10 cellular contexts compared by ENCODE assay signal in genomic region chr12:10365716-10366433, GRCh38. TPM values are rescaled to one million over a fixed set of nuclear protein-coding genes. Genes with fewer than 3 reads are reported as not detected.
A peak's percentile ranks its signal among the peaks of the same experiment; 100 is the strongest.
DNase-seq lines count a peak whose midpoint lies in the region; ATAC-seq, FAIRE-seq and TF ChIP-seq lines count a peak whose summit lies in the region.
"Had no signal": no experiment of that assay in that cellular context is flagged by ENCODE, and none has a peak within 500 bp of the region (broad histone marks: within the 10 kb centered on the region; RNA-seq: fewer than 3 reads in every experiment).

No MANE protein-coding gene starts in this region.

- H3K4me2 ChIP-seq in K562 (ENCODE audit: insufficient read depth, low read length) = peak overlapping the region; percentile 97

- no peaks in the 10 kb centered on the region for H3K27me3 ChIP-seq in HUES48 (ENCODE audit: control insufficient read depth, insufficient read depth, low read length)
- H3K27me3 ChIP-seq in K562 (ENCODE audit: control insufficient read depth in 2 of 2, insufficient read depth in 2 of 2, low read length in 2 of 2) = no peaks in the 10 kb centered on the region

- H3K4me3 ChIP-seq in HUES48 (ENCODE audit: low read depth, low read length) = peak overlapping the region; percentile 63
- H3K4me3 ChIP-seq in K562 = peak overlapping the region; percentile 65
- H3K4me3 ChIP-seq in mesodermal cell (ENCODE audit: extremely low read depth, insufficient read depth, low read length, poor library complexity, severe bottlenecking) = peak overlapping the region; percentile 27

- H3K79me2 ChIP-seq in K562 (ENCODE audit: control insufficient read depth, insufficient read depth, low read length) = peaks cover 31% of the 10 kb centered on the region

- H3K4me3 Mint-ChIP-seq in activated naive CD8-positive, alpha-beta T cell treated with anti-CD3 and anti-CD28 coated beads for 36 hours = no peak overlapping the region
- H3K4me3 Mint-ChIP-seq: activated naive CD8-positive, alpha-beta T cell treated with anti-CD3 and anti-CD28 coated beads, Interleukin-2, amount 10 ng/mL, durations not matched to agents 7 days and 5 days had no signal

- TF ChIP-seq CTCF in K562 (IDR thresholded peaks at IDR 0.05 in 2 of 3, conservative IDR thresholded peaks at IDR 0.05 in 1 of 3; ENCODE audit: insufficient read depth in 2 of 3, low read depth in 1 of 3, low read length in 3 of 3) = peak; percentile 22 to 48 (median 47); a peak in 5 of 6 replicates

- 6% methylated on average over 5 of the region's 5 CpGs for WGBS in K562 (ENCODE audit: insufficient coverage, low coverage, missing lambda C conversion rate)
- WGBS in mesodermal cell (ENCODE audit: insufficient coverage in 2 of 2), 2 experiments = 73 to 100% methylated on average over 1 to 2 of the region's 5 CpGs

- peak overlapping the region; percentile 65 for H3K27ac ChIP-seq in HUES48 (ENCODE audit: low read depth, low read length)
- H3K27ac ChIP-seq in K562 (ENCODE audit: extremely low read depth, low read depth, low read length) = peak overlapping the region; percentile 99
- no peak overlapping the region for H3K27ac ChIP-seq in mesodermal cell (ENCODE audit: low read depth, low read length, severe bottlenecking)

- H3K36me3 ChIP-seq in HUES48 (ENCODE audit: control insufficient read depth, insufficient read depth, low read length) (no peaks in the 10 kb centered on the region), K562 (ENCODE audit: control insufficient read depth, insufficient read depth, low read length) (no peaks in the 10 kb centered on the region; the same call in 1 of the 3 replicates), mesodermal cell (ENCODE audit: control insufficient read depth, insufficient read depth, low read length) (no peaks in the 10 kb centered on the region)

- H3K27me3 Mint-ChIP-seq in activated naive CD8-positive, alpha-beta T cell treated with anti-CD3 and anti-CD28 coated beads for 36 hours = no peaks in the 10 kb centered on the region
- H3K27me3 Mint-ChIP-seq: activated naive CD8-positive, alpha-beta T cell treated with anti-CD3 and anti-CD28 coated beads, Interleukin-2, amount 10 ng/mL, durations not matched to agents 7 days and 5 days had no signal

- in situ Hi-C loops in ACHN (cut with HindIII; ENCODE audit: low pct_ligation_motif_present, low pct_unique_long_range_greater_than_20kb, low sequenced_read_pairs) (no loop called here), K562 (cut with MboI) (no loop called here)

- H3K27ac Mint-ChIP-seq in activated naive CD8-positive, alpha-beta T cell treated with anti-CD3 and anti-CD28 coated beads for 36 hours = no peak overlapping the region
- H3K27ac Mint-ChIP-seq: activated naive CD8-positive, alpha-beta T cell treated with anti-CD3 and anti-CD28 coated beads, Interleukin-2, amount 10 ng/mL, durations not matched to agents 7 days and 5 days had no signal

- POLR2A ChIA-PET in K562 (lab: Yijun Ruan, JAX) = interaction anchor here (0.6 to 0.9 kb wide), 3 partner anchors 16 to 356 kb away, joined by 3 to 4 read pairs (median 3); no protein-coding TSS in a partner anchor

- TF ChIP-seq RAD21 in K562 (CRISPR knock-in tag; conservative IDR thresholded peaks at IDR 0.05 in 1 of 2, IDR thresholded peaks at IDR 0.05 in 1 of 2) = no peak; a peak in 1 of 4 replicates

- H3K9me3 ChIP-seq in HUES48 (ENCODE audit: control insufficient read depth, insufficient read depth, low read length) (0 out of 2 replicates have a peak, but pooled peaks cover 4% of the 10 kb centered on the region), K562 (replicated peaks; ENCODE audit: control insufficient read depth, insufficient read depth, low read depth, low read length) (peaks cover 6% of the 10 kb centered on the region), mesodermal cell (ENCODE audit: control insufficient read depth, low read length) (peaks cover 13% of the 10 kb centered on the region)

- H3K4me1 ChIP-seq in HUES48 (ENCODE audit: control insufficient read depth, insufficient read depth, low read length) = peaks cover 50% of the 10 kb centered on the region
- peaks cover 2 to 21% of the 10 kb centered on the region in 2 experiments; a peak in 4 of 5 replicates for H3K4me1 ChIP-seq in K562 (replicated peaks in 1 of 2; ENCODE audit: control insufficient read depth in 2 of 2, insufficient read depth in 2 of 2, low read length in 2 of 2)
- H3K4me1 ChIP-seq in mesodermal cell (ENCODE audit: control insufficient read depth, insufficient read depth, low read length, poor library complexity, severe bottlenecking) = peaks cover 25% of the 10 kb centered on the region

- peak; percentile 29 for FAIRE-seq in K562 (lab: Jason Lieb, UNC)

- no peak overlapping the region for H3K9ac ChIP-seq in HUES48 (ENCODE audit: low read depth, low read length)
- peak overlapping the region in 1 of 2 experiments; percentile 91; a peak in 2 of 4 replicates for H3K9ac ChIP-seq in K562 (ENCODE audit: insufficient read depth in 1 of 2, low read depth in 2 of 2, low read length in 2 of 2)

- TF ChIP-seq POLR2A in K562 (conservative IDR thresholded peaks at IDR 0.05) = no peak

- CTCF ChIA-PET in K562 (lab: Yijun Ruan, JAX; ENCODE audit: low intra/inter-chr PET ratio) = no interaction called here

- TF ChIP-seq EP300 in K562 (IDR thresholded peaks at IDR 0.05; ENCODE audit: low read length) = no peak

- no TSS peak for BruUV-seq in K562 (replicated peaks; lab: Mats Ljungman, UMichigan)

- H2AFZ ChIP-seq in K562 (ENCODE audit: low read depth, low read length) = peak overlapping the region; percentile 91

- H4K20me1 ChIP-seq in K562 (replicated peaks; ENCODE audit: control insufficient read depth, insufficient read depth, low read length) = no peaks in the 10 kb centered on the region

- H3K9me1 ChIP-seq in K562 (ENCODE audit: control insufficient read depth, insufficient read depth, low read length) = no peaks in the 10 kb centered on the region

- H3K36me3 Mint-ChIP-seq in activated naive CD8-positive, alpha-beta T cell treated with anti-CD3 and anti-CD28 coated beads for 36 hours = peaks cover 54% of the 10 kb centered on the region

- peak; percentile 50 for DNase-seq in ACHN
- peak in 2 of 4 experiments; percentile 10 to 64 for DNase-seq in K562 (ENCODE audit: extremely low read depth in 1 of 4, low spot score in 3 of 4)
- DNase-seq in NCI-H128 (lab: John Stamatoyannopoulos, UW; ENCODE audit: unreplicated experiment) = no peak
- no peak for DNase-seq in NCI-H526 treated with DMSO at 0.1 percent for 48 hours (lab: John Stamatoyannopoulos, UW)
- no peak for DNase-seq in activated naive CD8-positive, alpha-beta T cell treated with anti-CD3 and anti-CD28 coated beads for 36 hours
- DNase-seq in effector CD8-positive, alpha-beta T cell (lab: John Stamatoyannopoulos, UW) = no peak
- DNase-seq: activated naive CD8-positive, alpha-beta T cell treated with anti-CD3 and anti-CD28 coated beads, Interleukin-2, amount 10 ng/mL, durations not matched to agents 7 days and 5 days had no signal

- intact Hi-C loops in K562 (cut with micrococcal nuclease) = no loop called here

- H3K9me3 Mint-ChIP-seq in activated naive CD8-positive, alpha-beta T cell treated with anti-CD3 and anti-CD28 coated beads for 36 hours = peaks cover 13% of the 10 kb centered on the region
- H3K9me3 Mint-ChIP-seq: activated naive CD8-positive, alpha-beta T cell treated with anti-CD3 and anti-CD28 coated beads, Interleukin-2, amount 10 ng/mL, durations not matched to agents 7 days and 5 days had no signal

- ATAC-seq in K562 = peak; percentile 9; the same call in 1 of the 3 replicates

- peaks cover 42% of the 10 kb centered on the region for H3K4me1 Mint-ChIP-seq in activated naive CD8-positive, alpha-beta T cell treated with anti-CD3 and anti-CD28 coated beads for 36 hours

RNA-seq across cellular contexts. Expression of gene KLRK1, which starts 24.0 kb away (rescaled TPM):
- total RNA-seq in K562 (2011; cell fraction: chromatin; rRNA removed; ENCODE audit: low replicate concordance) = 0.21 TPM in 1 of 2 replicates, not detected in the other
- not detected in 2 replicates for total RNA-seq in K562 (2011; cell fraction: nucleolus; rRNA removed)
- not detected in 2 replicates for total RNA-seq in K562 (2011; cell fraction: nucleoplasm; rRNA removed)
- total RNA-seq in K562 (2014; rRNA removed) (not detected in 2 replicates), K562 (2014; rRNA removed; fragmentation: Illumina TruSeq; extraction: Trizol) (0.07 TPM in 1 of 2 replicates, not detected in the other), K562 (2015; rRNA removed; fragmentation: Illumina TruSeq; extraction: Trizol) (not detected in 2 replicates), K562 (2021) (0.09 TPM in 2 replicates)
- polyA plus RNA-seq in K562 (2011; rRNA removed) (0.06 and 0.11 TPM in 2 replicates), K562 (2014; fragmentation: Illumina TruSeq; extraction: Trizol) (0.09 TPM in 1 of 2 replicates, not detected in the other), K562 (2014; fragmentation: Nextera tagmentation; extraction: Ambion mirVana) (under 1 TPM; 0.03 to 0.04 TPM), K562 (2014; rRNA removed) (not detected in 2 replicates)
- polyA plus RNA-seq in K562 (2011; cell fraction: cytosol; rRNA removed) = 0.09 TPM in 1 of 2 replicates, not detected in the other
- 0.20 and 0.45 TPM in 2 replicates for polyA plus RNA-seq in K562 (2011; cell fraction: nucleus; rRNA removed)
- polyA plus RNA-seq in K562 (2012) = 0.05 and 0.10 TPM in 2 replicates
- not detected in 2 replicates for polyA minus RNA-seq in K562 (2011; rRNA and poly(A)+ RNA removed)
- polyA minus RNA-seq in K562 (2011; cell fraction: cytosol; rRNA and poly(A)+ RNA removed) = 2.0 TPM in 1 of 2 replicates, not detected in the other
- not detected in 2 replicates for polyA minus RNA-seq in K562 (2011; cell fraction: nucleus; rRNA and poly(A)+ RNA removed)
- 1.5 TPM for polyA plus RNA-seq in mesodermal cell (2013, experiment 1 of 2)
- polyA plus RNA-seq in mesodermal cell (2013, experiment 2 of 2) = 1.5 TPM
- 100 to 1,000 TPM; 112 to 114 TPM for total RNA-seq in activated naive CD8-positive, alpha-beta T cell treated with anti-CD3 and anti-CD28 coated beads for 36 hours

RNA-seq across cellular contexts. Expression of gene KLRC4, which starts 43.7 kb away (rescaled TPM):
- 0.58 and 1.4 TPM in 2 replicates for total RNA-seq in K562 (2011; cell fraction: chromatin; rRNA removed; ENCODE audit: low replicate concordance)
- not detected in 2 replicates for total RNA-seq in K562 (2011; cell fraction: nucleolus; rRNA removed)
- total RNA-seq in K562 (2011; cell fraction: nucleoplasm; rRNA removed) = 0.73 TPM in 1 of 2 replicates, not detected in the other
- total RNA-seq in K562 (2014; rRNA removed) (not detected in 2 replicates), K562 (2014; rRNA removed; fragmentation: Illumina TruSeq; extraction: Trizol) (not detected in 2 replicates), K562 (2015; rRNA removed; fragmentation: Illumina TruSeq; extraction: Trizol) (not detected in 2 replicates), K562 (2021) (not detected in 2 replicates)
- polyA plus RNA-seq in K562 (2011; rRNA removed) (0.17 and 0.34 TPM in 2 replicates), K562 (2014; fragmentation: Illumina TruSeq; extraction: Trizol) (not detected in 2 replicates), K562 (2014; fragmentation: Nextera tagmentation; extraction: Ambion mirVana) (not detected), K562 (2014; rRNA removed) (not detected in 2 replicates)
- polyA plus RNA-seq in K562 (2011; cell fraction: cytosol; rRNA removed) = not detected in 2 replicates
- polyA plus RNA-seq in K562 (2011; cell fraction: nucleus; rRNA removed) = 0.76 TPM in 1 of 2 replicates, not detected in the other
- not detected in 2 replicates for polyA plus RNA-seq in K562 (2012)
- 0.69 TPM in 1 of 2 replicates, not detected in the other for polyA minus RNA-seq in K562 (2011; rRNA and poly(A)+ RNA removed)
- not detected in 2 replicates for polyA minus RNA-seq in K562 (2011; cell fraction: cytosol; rRNA and poly(A)+ RNA removed)
- polyA minus RNA-seq in K562 (2011; cell fraction: nucleus; rRNA and poly(A)+ RNA removed) = 0.44 TPM in 1 of 2 replicates, not detected in the other
- polyA plus RNA-seq in mesodermal cell (2013, experiment 1 of 2) = 0.85 TPM
- not detected for polyA plus RNA-seq in mesodermal cell (2013, experiment 2 of 2)
- 1 to 10 TPM; 2.4 TPM for total RNA-seq in activated naive CD8-positive, alpha-beta T cell treated with anti-CD3 and anti-CD28 coated beads for 36 hours

RNA-seq across cellular contexts. Expression of gene KLRC3, which starts 54.5 kb away (rescaled TPM):
- total RNA-seq in K562 (2011; cell fraction: chromatin; rRNA removed; ENCODE audit: low replicate concordance) = 2.5 TPM in 1 of 2 replicates, not detected in the other
- not detected in 2 replicates for total RNA-seq in K562 (2011; cell fraction: nucleolus; rRNA removed)
- total RNA-seq in K562 (2011; cell fraction: nucleoplasm; rRNA removed) = 0.66 TPM in 1 of 2 replicates, not detected in the other
- 0.12 and 0.32 TPM in 2 replicates for total RNA-seq in K562 (2014; rRNA removed)
- total RNA-seq in K562 (2014; rRNA removed; fragmentation: Illumina TruSeq; extraction: Trizol) = 0.35 TPM in 1 of 2 replicates, not detected in the other
- total RNA-seq in K562 (2015; rRNA removed; fragmentation: Illumina TruSeq; extraction: Trizol) = not detected in 2 replicates
- not detected in 2 replicates for total RNA-seq in K562 (2021)
- polyA plus RNA-seq in K562 (2011; rRNA removed) = 0.31 TPM in 1 of 2 replicates, not detected in the other
- polyA plus RNA-seq in K562 (2011; cell fraction: cytosol; rRNA removed) = 0.18 TPM in 1 of 2 replicates, not detected in the other
- polyA plus RNA-seq in K562 (2011; cell fraction: nucleus; rRNA removed) = 0.17 and 0.38 TPM in 2 replicates
- 0.09 and 0.14 TPM in 2 replicates for polyA plus RNA-seq in K562 (2012)
- polyA plus RNA-seq in K562 (2014; fragmentation: Illumina TruSeq; extraction: Trizol) = 0.21 and 0.60 TPM in 2 replicates
- under 1 TPM in 1 of 2 experiments, not detected in 1; 0.15 TPM for polyA plus RNA-seq in K562 (2014; fragmentation: Nextera tagmentation; extraction: Ambion mirVana)
- polyA plus RNA-seq in K562 (2014; rRNA removed) = 0.09 TPM in 1 of 2 replicates, not detected in the other
- polyA minus RNA-seq in K562 (2011; rRNA and poly(A)+ RNA removed) = 0.35 TPM in 1 of 2 replicates, not detected in the other
- not detected in 2 replicates for polyA minus RNA-seq in K562 (2011; cell fraction: cytosol; rRNA and poly(A)+ RNA removed)
- 0.89 TPM in 1 of 2 replicates, not detected in the other for polyA minus RNA-seq in K562 (2011; cell fraction: nucleus; rRNA and poly(A)+ RNA removed)
- 0.55 TPM for polyA plus RNA-seq in mesodermal cell (2013, experiment 1 of 2)
- polyA plus RNA-seq in mesodermal cell (2013, experiment 2 of 2) = not detected
- 1 to 10 TPM in 1 of 2 experiments, under 1 TPM in 1; 0.64 to 1.1 TPM for total RNA-seq in activated naive CD8-positive, alpha-beta T cell treated with anti-CD3 and anti-CD28 coated beads for 36 hours
- total RNA-seq: subcutaneous adipose tissue had no signal

RNA-seq across cellular contexts. Expression of gene KLRD1, which starts 58.2 kb away (rescaled TPM):
- 0.11 TPM in 1 of 2 replicates, not detected in the other for total RNA-seq in K562 (2011; cell fraction: chromatin; rRNA removed; ENCODE audit: low replicate concordance)
- total RNA-seq in K562 (2011; cell fraction: nucleolus; rRNA removed) = not detected in 2 replicates
- total RNA-seq in K562 (2011; cell fraction: nucleoplasm; rRNA removed) = 0.15 TPM in 1 of 2 replicates, not detected in the other
- total RNA-seq in K562 (2014; rRNA removed) (not detected in 2 replicates), K562 (2014; rRNA removed; fragmentation: Illumina TruSeq; extraction: Trizol) (not detected in 2 replicates), K562 (2015; rRNA removed; fragmentation: Illumina TruSeq; extraction: Trizol) (not detected in 2 replicates), K562 (2021) (not detected in 2 replicates)
- polyA plus RNA-seq in K562 (2011; rRNA removed) (not detected in 2 replicates), K562 (2014; fragmentation: Illumina TruSeq; extraction: Trizol) (not detected in 2 replicates), K562 (2014; fragmentation: Nextera tagmentation; extraction: Ambion mirVana) (not detected), K562 (2014; rRNA removed) (not detected in 2 replicates)
- polyA plus RNA-seq in K562 (2011; cell fraction: cytosol; rRNA removed) = under 0.01 TPM in 1 of 2 replicates, not detected in the other
- not detected in 2 replicates for polyA plus RNA-seq in K562 (2011; cell fraction: nucleus; rRNA removed)
- 0.01 TPM in 1 of 2 replicates, not detected in the other for polyA plus RNA-seq in K562 (2012)
- not detected in 2 replicates for polyA minus RNA-seq in K562 (2011; rRNA and poly(A)+ RNA removed)
- not detected in 2 replicates for polyA minus RNA-seq in K562 (2011; cell fraction: cytosol; rRNA and poly(A)+ RNA removed)
- polyA minus RNA-seq in K562 (2011; cell fraction: nucleus; rRNA and poly(A)+ RNA removed) = not detected in 2 replicates
- polyA plus RNA-seq in mesodermal cell (2013, experiment 1 of 2) = 0.26 TPM
- 0.20 TPM for polyA plus RNA-seq in mesodermal cell (2013, experiment 2 of 2)
- 1 to 10 TPM; 2.0 to 2.6 TPM for total RNA-seq in activated naive CD8-positive, alpha-beta T cell treated with anti-CD3 and anti-CD28 coated beads for 36 hours

Comparison
In these comparisons a context has a peak if more than half of its experiments do, and no peak if none do; other contexts are left out.
1. RNA of gene KLRK1, which starts 24.0 kb away (total RNA-seq): 112 to 114 TPM in activated naive CD8-positive, alpha-beta T cell treated with anti-CD3 and anti-CD28 coated beads for 36 hours; 0.07 to 0.21 TPM in K562; every median in the first group is over 10 times any median in the second.
2. Peak in every context shown above with its lines, with median percentiles within 50 percentile points of each other: H3K4me3 ChIP-seq.